In the genomic region with DNA sequence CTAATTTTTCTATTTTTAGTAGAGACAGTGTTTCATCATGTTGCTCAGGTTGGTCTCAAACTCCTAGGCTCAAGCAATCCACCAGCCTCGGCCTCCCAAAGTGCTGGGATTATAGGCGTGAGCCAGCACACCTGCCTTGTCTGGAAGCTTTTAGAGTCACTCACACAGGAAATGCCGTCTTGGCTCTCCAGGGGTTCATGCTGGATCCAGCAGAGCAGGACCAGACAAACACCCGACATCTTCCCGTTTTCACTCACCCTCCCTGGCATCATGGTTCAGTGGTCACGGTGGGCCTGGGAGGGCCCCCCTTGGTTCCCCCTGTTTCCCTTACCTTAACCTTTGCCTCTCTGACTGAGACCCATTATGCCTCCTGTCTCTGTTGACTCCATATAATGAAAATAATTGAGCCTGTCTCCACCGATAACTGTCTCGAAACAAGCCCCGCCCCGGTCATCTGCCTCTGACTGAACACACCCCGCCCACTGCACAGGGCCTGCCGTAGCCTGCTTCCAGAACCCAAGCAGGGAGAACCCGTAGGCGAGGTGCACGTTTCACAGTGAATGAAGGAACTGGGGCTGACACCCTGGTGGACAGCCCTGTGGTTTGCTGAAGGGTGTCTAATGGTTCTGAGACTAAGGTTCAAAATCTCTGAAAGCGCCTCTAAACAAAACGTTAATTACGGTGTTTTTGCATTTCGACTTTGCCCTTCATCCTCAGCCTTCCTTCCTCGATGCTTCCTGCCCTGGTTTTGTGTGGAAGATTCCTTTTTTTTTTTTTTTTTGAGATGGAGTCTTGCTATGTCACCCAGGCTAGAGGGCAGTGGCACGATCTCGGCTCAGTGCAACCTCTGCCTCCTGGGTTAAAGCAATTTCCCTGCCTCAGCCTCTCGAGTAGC, we compare ENCODE assay signal across 8 cellular contexts. TPM values are rescaled to one million over a fixed set of nuclear protein-coding genes. Genes with fewer than 3 reads are reported as not detected.
DNase-seq lines count a peak whose midpoint lies in the region; ATAC-seq and TF ChIP-seq lines count a peak whose summit lies in the region.

No MANE protein-coding gene starts in this region.

- TF ChIP-seq POLR2A in gastroesophageal sphincter (IDR thresholded peaks at IDR 0.05): no peak

- peak overlapping the region; percentile 62 for H3K27ac Mint-ChIP-seq in type B pancreatic cell

- H3K4me3 ChIP-seq in gastroesophageal sphincter (no peak overlapping the region), ascending aorta (no peak overlapping the region)

- H3K9me3 ChIP-seq in gastroesophageal sphincter (no peaks in the 10 kb centered on the region), ascending aorta (no peaks in the 10 kb centered on the region)

- peak; percentile 43 for ATAC-seq in GM21381 (IDR thresholded peaks at IDR 0.05; ENCODE audit: unreplicated experiment)
- no peak for ATAC-seq in gastroesophageal sphincter

- H3K4me1 ChIP-seq in gastroesophageal sphincter (peaks cover 0 to 27% (median 11%) of the 10 kb centered on the region in 3 donors), ascending aorta (peaks cover 5 to 12% of the 10 kb centered on the region in 2 donors)

- H3K4me3 Mint-ChIP-seq in type B pancreatic cell: no peak overlapping the region

- H3K4me1 Mint-ChIP-seq in type B pancreatic cell (ENCODE audit: unreplicated experiment): peaks cover 43% of the 10 kb centered on the region

- no peaks in the 10 kb centered on the region for H3K9me3 Mint-ChIP-seq in type B pancreatic cell

- WGBS in gastroesophageal sphincter (ENCODE audit: low coverage in 1 of 2), 2 donors: 67 to 90% methylated on average over 6 to 14 of the region's 23 CpGs

- H3K27ac ChIP-seq in gastroesophageal sphincter: peak overlapping the region in 2 of 4 donors; percentile 55 to 79
- H3K27ac ChIP-seq in ascending aorta: no peak overlapping the region

- TF ChIP-seq CTCF in type B pancreatic cell (conservative IDR thresholded peaks at IDR 0.05) (no peak), gastroesophageal sphincter (IDR thresholded peaks at IDR 0.05) (no peak), ascending aorta (IDR thresholded peaks at IDR 0.05) (no peak)

- H3K27me3 ChIP-seq in gastroesophageal sphincter: no peaks in the 10 kb centered on the region
- no peaks in the 10 kb centered on the region for H3K27me3 ChIP-seq in ascending aorta

- TF ChIP-seq EP300 in gastroesophageal sphincter (IDR thresholded peaks at IDR 0.05): no peak

- peaks cover 6% of the 10 kb centered on the region for H3K27me3 Mint-ChIP-seq in type B pancreatic cell

- H3K36me3 Mint-ChIP-seq in type B pancreatic cell: peaks cover 3% of the 10 kb centered on the region

- H3K36me3 ChIP-seq in gastroesophageal sphincter: no peaks in the 10 kb centered on the region
- no peaks in the 10 kb centered on the region for H3K36me3 ChIP-seq in ascending aorta

- intact Hi-C loops in ascending aorta (cut with DNase I): no loop called here

- DNase-seq in A172 (ENCODE audit: low spot score) (peak; percentile 86), NCI-H146 treated with DMSO at 0.1 percent for 48 hours (lab: John Stamatoyannopoulos, UW; ENCODE audit: unreplicated experiment) (peak; percentile 47), glomerular visceral epithelial cell (ENCODE audit: extremely low spot score) (peak; percentile 74), type B pancreatic cell (ENCODE audit: extremely low spot score, unreplicated experiment) (no peak), anterior cingulate cortex (lab: John Stamatoyannopoulos, UW) (no peak), ascending aorta (ENCODE audit: low spot score in 2 of 2) (no peak)

RNA-seq across cellular contexts. Expression of a gene that starts 39.7 kb away (rescaled TPM):
- total RNA-seq in A172 (2014; rRNA removed; shearing (Covaris generic)): 1.9 and 6.7 TPM in 2 replicates
- 16.1 and 20.7 TPM in 2 replicates for total RNA-seq in type B pancreatic cell (ENCODE audit: low replicate concordance)
- 10 to 100 TPM in 3 of 4 donors, 1 to 10 TPM in 1; 9.2 to 18.1 (median 12.7) TPM for total RNA-seq in gastroesophageal sphincter
- total RNA-seq in ascending aorta: 111 TPM

Comparison
In these comparisons a context has a peak if more than half of its experiments do, and no peak if none do; other contexts are left out.
1. DNase-seq: peak in A172 (single experiment), NCI-H146 treated with DMSO at 0.1 percent for 48 hours (single experiment) and glomerular visceral epithelial cell (single experiment); none in type B pancreatic cell (single experiment), anterior cingulate cortex (0 of 58) and ascending aorta (0 of 2).